In genomic region chr11:123478352-123478986, GRCh38 we compare ENCODE assay signal across 7 cellular contexts. TPM values are rescaled to one million over a fixed set of nuclear protein-coding genes. Genes with fewer than 3 reads are reported as not detected.
DNase-seq lines count a peak whose midpoint lies in the region; ATAC-seq and TF ChIP-seq lines count a peak whose summit lies in the region.

No MANE protein-coding gene starts in this region.

- H3K27ac ChIP-seq in RWPE2 (ENCODE audit: poor library complexity, severe bottlenecking) = no peak overlapping the region

- DNase-seq in GM03348 (ENCODE audit: low spot score) (peak; percentile 91), MG63 (peak; percentile 63), RWPE2 (ENCODE audit: low spot score) (no peak), astrocyte of the spinal cord (ENCODE audit: low read depth, low spot score) (peak; percentile 83), hippocampal formation (lab: John Stamatoyannopoulos, UW) (peak; percentile 46 to 83), retinal pigment epithelial cell (ENCODE audit: low read depth) (peak; percentile 50)

- TF ChIP-seq CTCF in RWPE2 (IDR thresholded peaks at IDR 0.05; ENCODE audit: poor library complexity, severe bottlenecking) (peak; percentile 81), astrocyte of the spinal cord (IDR thresholded peaks at IDR 0.05; ENCODE audit: low read depth, low read length) (peak; percentile 67), retinal pigment epithelial cell (conservative IDR thresholded peaks at IDR 0.05; ENCODE audit: low read depth, low read length) (peak; percentile 64)

- H3K36me3 ChIP-seq in MG63 (no peaks in the 10 kb centered on the region), RWPE2 (ENCODE audit: low read depth) (no peaks in the 10 kb centered on the region)

- H3K9me3 ChIP-seq in MG63 = no peaks in the 10 kb centered on the region
- H3K9me3 ChIP-seq in RWPE2 (ENCODE audit: severe bottlenecking) = no peaks in the 10 kb centered on the region

- 0 out of 3 replicates have a peak, but pooled peaks have one; percentile 19 for ATAC-seq in RWPE2 (ENCODE audit: low read depth)
- no peak for ATAC-seq in HG02610 (IDR thresholded peaks at IDR 0.05; ENCODE audit: unreplicated experiment)

- H3K4me1 ChIP-seq in RWPE2 (ENCODE audit: insufficient read depth, poor library complexity, severe bottlenecking) = peaks cover 27% of the 10 kb centered on the region

- H3K4me3 ChIP-seq in MG63 (no peak overlapping the region), RWPE2 (ENCODE audit: severe bottlenecking) (no peak overlapping the region), astrocyte of the spinal cord (ENCODE audit: low read depth, low read length) (no peak overlapping the region), retinal pigment epithelial cell (ENCODE audit: low read length) (no peak overlapping the region)

- H3K27me3 ChIP-seq in MG63 (no peaks in the 10 kb centered on the region), RWPE2 (ENCODE audit: insufficient read depth, poor library complexity, severe bottlenecking) (no peaks in the 10 kb centered on the region)

- in situ Hi-C loops in astrocyte of the spinal cord (cut with HindIII; ENCODE audit: low sequenced_read_pairs) = no loop called here

RNA-seq across cellular contexts. Expression of gene GRAMD1B, which starts 48.4 kb away (rescaled TPM):
- not detected in 2 replicates for total RNA-seq in MG63 (2014; rRNA removed; shearing (Covaris generic); ENCODE audit: low replicate concordance)
